In the genomic region with DNA sequence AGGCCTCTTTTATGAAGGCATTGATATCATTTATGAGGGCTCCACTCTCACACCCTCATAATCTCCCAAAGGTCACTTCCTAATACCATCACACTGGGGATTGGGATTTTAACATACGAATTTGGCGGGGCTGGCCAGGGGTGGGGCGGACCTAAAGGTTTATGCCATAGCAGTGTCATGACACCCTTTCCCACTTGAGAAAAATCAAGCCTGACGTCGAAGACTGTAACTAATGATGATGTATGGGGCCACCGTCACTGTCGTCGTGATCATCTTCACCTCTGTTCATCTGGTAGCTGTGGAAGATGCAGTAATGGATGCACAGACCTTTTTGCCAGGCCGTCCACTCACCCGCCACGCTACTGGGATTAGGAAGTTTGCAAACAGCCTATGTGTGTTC, we compare ENCODE assay signal across 7 cellular contexts.
"Had no signal": no experiment of that assay in that cellular context is flagged by ENCODE, and none has a peak within 500 bp of the region (broad histone marks: within the 10 kb centered on the region; RNA-seq: fewer than 3 reads in every experiment).

No MANE protein-coding gene starts in this region.

- H3K4me1 ChIP-seq: HAP-1 had no signal

- H3K36me3 ChIP-seq: HAP-1 had no signal

- FAIRE-seq: HTR-8/SVneo had no signal

- H3K9me3 ChIP-seq: HAP-1 had no signal

- ATAC-seq: GM23338, HCT116 had no signal

- H2AFZ ChIP-seq: GM23338 had no signal

- H3K4me3 ChIP-seq: GM23338, HAP-1 had no signal

- DNase-seq: H7, HFFc6, KBM-7 had no signal

- H3K4me2 ChIP-seq: GM23338 had no signal
